Comparison of ENCODE assay signal across 8 cellular contexts in genomic region chr9:36399980-36400331, GRCh38. TPM values are rescaled to one million over a fixed set of nuclear protein-coding genes. Genes with fewer than 3 reads are reported as not detected.
DNase-seq lines count a peak whose midpoint lies in the region; ATAC-seq, FAIRE-seq and TF ChIP-seq lines count a peak whose summit lies in the region.

Gene RNF38 (minus strand): TSS chr9:36400269. CDS start chr9:36400108, 161 bp downstream.

- DNase-seq in GM12864 (ENCODE audit: low read depth) (no peak), endothelial cell of umbilical vein (ENCODE audit: low read depth, low spot score) (no peak), natural killer cell (no peak), kidney tubule cell (ENCODE audit: low spot score) (no peak), NCI-H1417 treated with DMSO at 0.1 percent for 48 hours (lab: John Stamatoyannopoulos, UW) (no peak), SW 1271 (lab: John Stamatoyannopoulos, UW) (no peak)

- H2AFZ ChIP-seq in SU-DHL-6 (ENCODE audit: low read depth, low read length, severe bottlenecking) (peak within 1 kb of the TSS; percentile 74), endothelial cell of umbilical vein (ENCODE audit: low read depth, low read length) (peak within 1 kb of the TSS; percentile 96)

- intact Hi-C loops in endothelial cell of umbilical vein (cut with micrococcal nuclease), result loop anchor here (1.0 to 5.0 kb wide), 3 partner anchors 88 to 172 kb away; partner anchors contain the start of genes GNE and MELK
- intact Hi-C loops in natural killer cell (cut with micrococcal nuclease), result loop anchor here (5.0 kb wide), 1 partner anchor 172 kb away; the partner anchor contains the start of gene MELK

- H3K27ac ChIP-seq in SU-DHL-6 (ENCODE audit: low read depth, low read length) (peak within 1 kb of the TSS; percentile 89), endothelial cell of umbilical vein (ENCODE audit: insufficient read depth, low read depth, low read length) (peak within 1 kb of the TSS; percentile 88)

- H3K4me3 ChIP-seq in GM12864 (ENCODE audit: low read depth, low read length) (peak within 1 kb of the TSS; percentile 90), SU-DHL-6 (ENCODE audit: insufficient read depth, low read length, poor library complexity, severe bottlenecking) (peak within 1 kb of the TSS; percentile 71), endothelial cell of umbilical vein (replicated peaks in 1 of 3; ENCODE audit: insufficient read depth in 1 of 3, low read depth in 1 of 3, low read length in 3 of 3) (peak within 1 kb of the TSS; percentile 92 to 97 (median 95))

- H3K79me2 ChIP-seq in SU-DHL-6 (ENCODE audit: insufficient read depth, low read length) (peaks cover 55% of the 10 kb centered on the region), endothelial cell of umbilical vein (ENCODE audit: control insufficient read depth, insufficient read depth, low read length) (peaks cover 56% of the 10 kb centered on the region)

- CTCF ChIA-PET in endothelial cell of umbilical vein (lab: Charles Lee), result interaction anchor here (1.2 to 1.9 kb wide), 2 partner anchors 11 to 152 kb away, joined by 3 to 5 read pairs; no protein-coding TSS in a partner anchor

- H4K20me1 ChIP-seq in SU-DHL-6 (ENCODE audit: low read depth, low read length), result 0 out of 2 replicates have a peak, but pooled peaks cover 7% of the 10 kb centered on the region
- peaks cover 14% of the 10 kb centered on the region for H4K20me1 ChIP-seq in endothelial cell of umbilical vein (replicated peaks; ENCODE audit: control insufficient read depth, extremely low read depth, insufficient read depth, low read length)

- H3K4me2 ChIP-seq in SU-DHL-6 (ENCODE audit: low read depth, low read length, poor library complexity, severe bottlenecking) (peak within 1 kb of the TSS; percentile 98), endothelial cell of umbilical vein (ENCODE audit: insufficient read depth, low read length) (peak within 1 kb of the TSS; percentile 100)

- peak within 1 kb of the TSS; percentile 99 for H3K27ac Mint-ChIP-seq in natural killer cell

- H3K9me3 ChIP-seq in SU-DHL-6 (ENCODE audit: insufficient read depth, low read length) (no peaks in the 10 kb centered on the region), endothelial cell of umbilical vein (replicated peaks; ENCODE audit: control insufficient read depth, insufficient read depth, low read length) (no peaks in the 10 kb centered on the region)

- peaks cover 49 to 50% of the 10 kb centered on the region in 2 donors for H3K4me1 Mint-ChIP-seq in natural killer cell

- POLR2A ChIA-PET in endothelial cell of umbilical vein (lab: Charles Lee), result no interaction called here

- no peaks in the 10 kb centered on the region for H3K9me2 ChIP-seq in SU-DHL-6 (replicated peaks; ENCODE audit: insufficient read depth, low read length)

- H3K9ac ChIP-seq in SU-DHL-6 (ENCODE audit: low read length) (peak within 1 kb of the TSS; percentile 84), endothelial cell of umbilical vein (replicated peaks; ENCODE audit: extremely low read depth, insufficient read depth, low read length) (peak within 1 kb of the TSS; percentile 98)

- ATAC-seq in natural killer cell, result no peak
- no peak for ATAC-seq in HG03354 (IDR thresholded peaks at IDR 0.05; ENCODE audit: poor library complexity, severe bottlenecking, unreplicated experiment)

- no peaks in the 10 kb centered on the region for H3K27me3 Mint-ChIP-seq in natural killer cell (ENCODE audit: low read depth in 2 of 2)

- H3K4me1 ChIP-seq in endothelial cell of umbilical vein (ENCODE audit: control insufficient read depth, extremely low read depth, insufficient read depth, low read length), result peaks cover 14% of the 10 kb centered on the region

- H3K9me1 ChIP-seq in endothelial cell of umbilical vein (replicated peaks; ENCODE audit: control insufficient read depth, extremely low read depth, insufficient read depth, low read length), result no peaks in the 10 kb centered on the region

- H3K36me3 Mint-ChIP-seq in natural killer cell, result no peaks in the 10 kb centered on the region

- BruUV-seq in endothelial cell of umbilical vein (replicated peaks; lab: Mats Ljungman, UMichigan), result TSS peak; percentile 38

- H3K9me3 Mint-ChIP-seq in natural killer cell, result no peaks in the 10 kb centered on the region

- H3K36me3 ChIP-seq in SU-DHL-6 (ENCODE audit: low read length) (peaks cover 12% of the 10 kb centered on the region; the same call in 1 of the 2 replicates), endothelial cell of umbilical vein (ENCODE audit: control insufficient read depth in 2 of 2, extremely low read depth in 1 of 2, insufficient read depth in 2 of 2, low read length in 2 of 2) (peaks cover 0 to 2% of the 10 kb centered on the region in 2 experiments)

- peak within 1 kb of the TSS; percentile 96 for H3K4me3 Mint-ChIP-seq in natural killer cell

- peaks cover 29% of the 10 kb centered on the region for H3F3A ChIP-seq in SU-DHL-6 (ENCODE audit: insufficient read depth)

- TF ChIP-seq POLR2A in endothelial cell of umbilical vein (IDR thresholded peaks at IDR 0.05; ENCODE audit: low read depth, low read length), result no peak

- H3K27me3 ChIP-seq in SU-DHL-6 (ENCODE audit: low read length) (no peaks in the 10 kb centered on the region), endothelial cell of umbilical vein (ENCODE audit: control insufficient read depth in 2 of 2, insufficient read depth in 2 of 2, low read length in 2 of 2) (no peaks in the 10 kb centered on the region)

- TF ChIP-seq CTCF in GM12864 (IDR thresholded peaks at IDR 0.05; ENCODE audit: low read depth, low read length, missing control alignments) (no peak), SU-DHL-6 (IDR thresholded peaks at IDR 0.05; ENCODE audit: insufficient read depth, low read length, poor library complexity, severe bottlenecking) (no peak), endothelial cell of umbilical vein (IDR thresholded peaks at IDR 0.05; ENCODE audit: extremely low read depth in 1 of 2, insufficient read depth in 1 of 2, low read depth in 1 of 2, low read length in 2 of 2) (no peak), natural killer cell (IDR thresholded peaks at IDR 0.05) (no peak)

- no peak for FAIRE-seq in endothelial cell of umbilical vein (lab: Jason Lieb, UNC)

- dilution Hi-C loops in endothelial cell of umbilical vein (cut with MboI; ENCODE audit: extremely low pct_ligation_motif_present, low sequenced_read_pairs), result no loop called here

TF ChIP-seq in endothelial cell of umbilical vein, 7 proteins besides CTCF, POLR2A, EP300 and RAD21:
- TF ChIP-seq MAX (IDR thresholded peaks at IDR 0.05; ENCODE audit: insufficient read depth, insufficient read length) (no peak), MYC (IDR thresholded peaks at IDR 0.05; ENCODE audit: low read depth, low read length) (no peak), GATA2 (IDR thresholded peaks at IDR 0.05; ENCODE audit: insufficient read depth, insufficient read length, low read depth, low read length) (no peak), JUN (IDR thresholded peaks at IDR 0.05; ENCODE audit: borderline replicate concordance, insufficient read depth, insufficient read length, low read depth) (no peak), EZH2 (IDR thresholded peaks at IDR 0.05; ENCODE audit: borderline replicate concordance, low read depth, low read length, severe bottlenecking) (no peak), FOS (IDR thresholded peaks at IDR 0.05; ENCODE audit: borderline replicate concordance, insufficient read depth, low read length) (no peak), POLR2AphosphoS5 (IDR thresholded peaks at IDR 0.05; ENCODE audit: insufficient read depth, low read depth, low read length) (no peak)

RNA-seq across cellular contexts. Expression of gene RNF38, which starts in this region (rescaled TPM):
- total RNA-seq in endothelial cell of umbilical vein (36.7 and 47.2 TPM in 2 replicates), natural killer cell (10 to 100 TPM; 70.9 to 90.0 (median 76.5) TPM)
- 36.7 and 37.4 TPM in 2 replicates for polyA plus RNA-seq in endothelial cell of umbilical vein
- polyA plus RNA-seq in endothelial cell of umbilical vein (2011; cell fraction: cytosol; rRNA removed), result 23.0 and 30.5 TPM in 2 replicates
- polyA plus RNA-seq in endothelial cell of umbilical vein (2011; cell fraction: nucleus; rRNA removed), result 31.5 and 33.5 TPM in 2 replicates
- 19.2 and 23.2 TPM in 2 replicates for polyA plus RNA-seq in endothelial cell of umbilical vein (2012)
- polyA minus RNA-seq in endothelial cell of umbilical vein, result 89.2 and 99.3 TPM in 2 replicates
- polyA minus RNA-seq in endothelial cell of umbilical vein (2011; cell fraction: cytosol; rRNA and poly(A)+ RNA removed), result 13.4 TPM
- 35.6 and 46.8 TPM in 2 replicates for polyA minus RNA-seq in endothelial cell of umbilical vein (2011; cell fraction: nucleus; rRNA and poly(A)+ RNA removed)
